In genomic region chr2:73293534-73294171, GRCh38 we compare ENCODE assay signal across 8 cellular contexts. TPM values are rescaled to one million over a fixed set of nuclear protein-coding genes. Genes with fewer than 3 reads are reported as not detected.
A peak's percentile ranks its signal among the peaks of the same experiment; 100 is the strongest.
DNase-seq lines count a peak whose midpoint lies in the region; ATAC-seq and TF ChIP-seq lines count a peak whose summit lies in the region.

Gene EGR4, minus strand, starts transcription at chr2:73293548. Its CDS starts 231 bp downstream, at chr2:73293317.

- no peak for TF ChIP-seq EP300 in Ishikawa (IDR thresholded peaks at IDR 0.05; ENCODE audit: borderline replicate concordance)

- H3K9me3 Mint-ChIP-seq in activated T-helper 1 cell treated with anti-CD3 and anti-CD28 coated beads, Interleukin-12 subunit alpha, Interleukin-12 subunit beta, Interleukin-2, Interleukin-4 antibody, amounts not matched to agents 30 ng/mL and 10 ng/mL and 1 ng/mL, durations not matched to agents 14 hours and 24 hours and 36 hours, result no peaks in the 10 kb centered on the region

- H3K9ac ChIP-seq in fibroblast of lung (ENCODE audit: insufficient read depth, low read length) (no peak within 1 kb of the TSS), subcutaneous abdominal adipose tissue (ENCODE audit: low read length in 5 of 5) (no peak within 1 kb of the TSS)

- H2AFZ ChIP-seq in fibroblast of lung (ENCODE audit: low read length) (no peak within 1 kb of the TSS), neuron (ENCODE audit: low read depth, low read length) (peak within 1 kb of the TSS; percentile 66)

- no peak within 1 kb of the TSS for H3K27ac ChIP-seq in fibroblast of lung (ENCODE audit: insufficient read depth, low read length)
- H3K27ac ChIP-seq in subcutaneous abdominal adipose tissue (ENCODE audit: low read depth, low read length), result no peak within 1 kb of the TSS

- no peak for TF ChIP-seq RAD21 in Ishikawa (IDR thresholded peaks at IDR 0.05; ENCODE audit: low read depth)

- H3K79me2 ChIP-seq in fibroblast of lung (ENCODE audit: control insufficient read depth, insufficient read depth, low read length), result no peaks in the 10 kb centered on the region

- H3K27ac Mint-ChIP-seq in activated T-helper 1 cell treated with anti-CD3 and anti-CD28 coated beads, Interleukin-12 subunit alpha, Interleukin-12 subunit beta, Interleukin-2, Interleukin-4 antibody, amounts not matched to agents 30 ng/mL and 10 ng/mL and 1 ng/mL, durations not matched to agents 14 hours and 24 hours and 36 hours, result peak within 1 kb of the TSS; percentile 63

- H3K4me3 ChIP-seq in fibroblast of lung (replicated peaks in 1 of 4; ENCODE audit: control extremely low read depth in 1 of 4, insufficient read depth in 1 of 4, low read depth in 3 of 4, low read length in 4 of 4), result peak within 1 kb of the TSS; percentile 22 to 48 (median 36)
- H3K4me3 ChIP-seq in neuron (ENCODE audit: low read length), result peak within 1 kb of the TSS; percentile 46
- H3K4me3 ChIP-seq in subcutaneous abdominal adipose tissue (ENCODE audit: low read depth in 1 of 5, low read length in 5 of 5), result peak within 1 kb of the TSS in 4 of 5 donors; percentile 29 to 59 (median 46)

- peak; percentile 87 for ATAC-seq in GM21737 (IDR thresholded peaks at IDR 0.05; ENCODE audit: unreplicated experiment)

- DNase-seq in DMS114 treated with DMSO at 0.1 percent for 48 hours (lab: John Stamatoyannopoulos, UW; ENCODE audit: unreplicated experiment), result peak; percentile 87
- peak; percentile 91 for DNase-seq in activated T-helper 1 cell treated with anti-CD3 and anti-CD28 coated beads, Interleukin-12 subunit alpha, Interleukin-12 subunit beta, Interleukin-2, Interleukin-4 antibody, amounts not matched to agents 30 ng/mL and 10 ng/mL and 1 ng/mL, durations not matched to agents 14 hours and 24 hours and 36 hours (ENCODE audit: low spot score)
- peak; percentile 69 to 72 for DNase-seq in fibroblast of lung (ENCODE audit: low read depth in 2 of 2)

- H3K4me1 ChIP-seq in fibroblast of lung (ENCODE audit: control insufficient read depth, extremely low read depth, insufficient read depth, low read length), result no peaks in the 10 kb centered on the region
- H3K4me1 ChIP-seq in neuron (ENCODE audit: insufficient read depth, low read length), result peaks cover 21% of the 10 kb centered on the region
- peaks cover 0 to 29% (median 15%) of the 10 kb centered on the region in 5 donors for H3K4me1 ChIP-seq in subcutaneous abdominal adipose tissue (ENCODE audit: control insufficient read depth in 5 of 5, insufficient read depth in 5 of 5, low read length in 5 of 5)

- H3K9me3 ChIP-seq in fibroblast of lung (ENCODE audit: control insufficient read depth, insufficient read depth, low read depth, low read length) (no peaks in the 10 kb centered on the region), neuron (ENCODE audit: low read length) (no peaks in the 10 kb centered on the region), subcutaneous abdominal adipose tissue (ENCODE audit: control insufficient read depth in 5 of 5, low read length in 5 of 5) (peaks cover 0 to 3% (median 0%) of the 10 kb centered on the region in 5 donors)

- H3K4me1 Mint-ChIP-seq in activated T-helper 1 cell treated with anti-CD3 and anti-CD28 coated beads, Interleukin-12 subunit alpha, Interleukin-12 subunit beta, Interleukin-2, Interleukin-4 antibody, amounts not matched to agents 30 ng/mL and 10 ng/mL and 1 ng/mL, durations not matched to agents 14 hours and 24 hours and 36 hours (ENCODE audit: low read depth), result peaks cover 14% of the 10 kb centered on the region

- peak within 1 kb of the TSS; percentile 75 for H3K4me3 Mint-ChIP-seq in activated T-helper 1 cell treated with anti-CD3 and anti-CD28 coated beads, Interleukin-12 subunit alpha, Interleukin-12 subunit beta, Interleukin-2, Interleukin-4 antibody, amounts not matched to agents 30 ng/mL and 10 ng/mL and 1 ng/mL, durations not matched to agents 14 hours and 24 hours and 36 hours

- H3K36me3 Mint-ChIP-seq in activated T-helper 1 cell treated with anti-CD3 and anti-CD28 coated beads, Interleukin-12 subunit alpha, Interleukin-12 subunit beta, Interleukin-2, Interleukin-4 antibody, amounts not matched to agents 30 ng/mL and 10 ng/mL and 1 ng/mL, durations not matched to agents 14 hours and 24 hours and 36 hours (ENCODE audit: low read depth), result peaks cover 2% of the 10 kb centered on the region

- H3K27me3 Mint-ChIP-seq in activated T-helper 1 cell treated with anti-CD3 and anti-CD28 coated beads, Interleukin-12 subunit alpha, Interleukin-12 subunit beta, Interleukin-2, Interleukin-4 antibody, amounts not matched to agents 30 ng/mL and 10 ng/mL and 1 ng/mL, durations not matched to agents 14 hours and 24 hours and 36 hours (ENCODE audit: insufficient read depth), result peaks cover 72% of the 10 kb centered on the region

- H4K20me1 ChIP-seq in fibroblast of lung (ENCODE audit: control insufficient read depth, extremely low read depth, insufficient read depth, low read length), result no peaks in the 10 kb centered on the region

- H3K36me3 ChIP-seq in fibroblast of lung (ENCODE audit: control insufficient read depth, insufficient read depth, low read length), result no peaks in the 10 kb centered on the region
- H3K36me3 ChIP-seq in neuron (ENCODE audit: insufficient read depth, low read length), result no peaks in the 10 kb centered on the region
- H3K36me3 ChIP-seq in subcutaneous abdominal adipose tissue (ENCODE audit: control insufficient read depth in 5 of 5, insufficient read depth in 5 of 5, low read length in 5 of 5), result no peaks in the 10 kb centered on the region

- no peak for TF ChIP-seq CTCF in fibroblast of lung (conservative IDR thresholded peaks at IDR 0.05 in 1 of 2, IDR thresholded peaks at IDR 0.05 in 1 of 2; ENCODE audit: low read depth in 1 of 2, low read length in 2 of 2)

- peaks cover 54% of the 10 kb centered on the region for H3K27me3 ChIP-seq in fibroblast of lung (ENCODE audit: control insufficient read depth, insufficient read depth, low read length)
- H3K27me3 ChIP-seq in neuron (ENCODE audit: insufficient read depth, low read length), result peaks cover 67% of the 10 kb centered on the region
- peaks cover 40 to 80% (median 64%) of the 10 kb centered on the region in 5 donors for H3K27me3 ChIP-seq in subcutaneous abdominal adipose tissue (ENCODE audit: control insufficient read depth in 5 of 5, insufficient read depth in 4 of 5, low read length in 5 of 5)

- H3K4me2 ChIP-seq in fibroblast of lung (ENCODE audit: extremely low read depth, insufficient read depth, low read length), result peak within 1 kb of the TSS; percentile 69

- intact Hi-C loops in activated T-helper 1 cell treated with anti-CD3 and anti-CD28 coated beads, Interleukin-12 subunit alpha, Interleukin-12 subunit beta, Interleukin-2, Interleukin-4 antibody, amounts not matched to agents 30 ng/mL and 10 ng/mL and 1 ng/mL, durations not matched to agents 14 hours and 24 hours and 36 hours (cut with micrococcal nuclease), result loop anchor here (1.0 to 10.0 kb wide), 11 partner anchors 9 to 1664 kb away; partner anchors contain the start of genes ALMS1, CCT7, EMX1 and FBXO41

TF ChIP-seq in Ishikawa, 13 proteins besides CTCF, POLR2A, EP300 and RAD21 (continues in another document):
- TF ChIP-seq EGR1 (IDR thresholded peaks at IDR 0.05) (no peak), FOXM1 (IDR thresholded peaks at IDR 0.05; ENCODE audit: borderline replicate concordance, low read depth) (no peak), TEAD4 (IDR thresholded peaks at IDR 0.05) (no peak), TAF1 (IDR thresholded peaks at IDR 0.05; ENCODE audit: low read depth) (no peak), ZBTB7A (IDR thresholded peaks at IDR 0.05; ENCODE audit: low read depth) (no peak), CREB1 (IDR thresholded peaks at IDR 0.05; ENCODE audit: low read depth) (peak; percentile 88), USF1 (IDR thresholded peaks at IDR 0.05) (no peak)
- TF ChIP-seq, protein P1, sequence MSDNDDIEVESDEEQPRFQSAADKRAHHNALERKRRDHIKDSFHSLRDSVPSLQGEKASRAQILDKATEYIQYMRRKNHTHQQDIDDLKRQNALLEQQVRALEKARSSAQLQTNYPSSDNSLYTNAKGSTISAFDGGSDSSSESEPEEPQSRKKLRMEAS (IDR thresholded peaks at IDR 0.05), result peak; percentile 18; the same call in 1 of the 2 replicates

TF ChIP-seq in PFSK-1, 5 proteins besides CTCF, POLR2A, EP300 and RAD21:
- TF ChIP-seq, protein P2, sequence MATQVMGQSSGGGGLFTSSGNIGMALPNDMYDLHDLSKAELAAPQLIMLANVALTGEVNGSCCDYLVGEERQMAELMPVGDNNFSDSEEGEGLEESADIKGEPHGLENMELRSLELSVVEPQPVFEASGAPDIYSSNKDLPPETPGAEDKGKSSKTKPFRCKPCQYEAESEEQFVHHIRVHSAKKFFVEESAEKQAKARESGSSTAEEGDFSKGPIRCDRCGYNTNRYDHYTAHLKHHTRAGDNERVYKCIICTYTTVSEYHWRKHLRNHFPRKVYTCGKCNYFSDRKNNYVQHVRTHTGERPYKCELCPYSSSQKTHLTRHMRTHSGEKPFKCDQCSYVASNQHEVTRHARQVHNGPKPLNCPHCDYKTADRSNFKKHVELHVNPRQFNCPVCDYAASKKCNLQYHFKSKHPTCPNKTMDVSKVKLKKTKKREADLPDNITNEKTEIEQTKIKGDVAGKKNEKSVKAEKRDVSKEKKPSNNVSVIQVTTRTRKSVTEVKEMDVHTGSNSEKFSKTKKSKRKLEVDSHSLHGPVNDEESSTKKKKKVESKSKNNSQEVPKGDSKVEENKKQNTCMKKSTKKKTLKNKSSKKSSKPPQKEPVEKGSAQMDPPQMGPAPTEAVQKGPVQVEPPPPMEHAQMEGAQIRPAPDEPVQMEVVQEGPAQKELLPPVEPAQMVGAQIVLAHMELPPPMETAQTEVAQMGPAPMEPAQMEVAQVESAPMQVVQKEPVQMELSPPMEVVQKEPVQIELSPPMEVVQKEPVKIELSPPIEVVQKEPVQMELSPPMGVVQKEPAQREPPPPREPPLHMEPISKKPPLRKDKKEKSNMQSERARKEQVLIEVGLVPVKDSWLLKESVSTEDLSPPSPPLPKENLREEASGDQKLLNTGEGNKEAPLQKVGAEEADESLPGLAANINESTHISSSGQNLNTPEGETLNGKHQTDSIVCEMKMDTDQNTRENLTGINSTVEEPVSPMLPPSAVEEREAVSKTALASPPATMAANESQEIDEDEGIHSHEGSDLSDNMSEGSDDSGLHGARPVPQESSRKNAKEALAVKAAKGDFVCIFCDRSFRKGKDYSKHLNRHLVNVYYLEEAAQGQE (IDR thresholded peaks at IDR 0.05; ENCODE audit: insufficient read depth in 1 of 2, low read depth in 2 of 2, low read length in 2 of 2), result no peak
- TF ChIP-seq FOXP2 (optimal IDR thresholded peaks at IDR 0.05; ENCODE audit: borderline replicate concordance, extremely low read depth, extremely low read length, insufficient read depth), result peak; percentile 78

RNA-seq across cellular contexts. Expression of gene EGR4, which starts in this region (rescaled TPM):
- not detected for polyA plus RNA-seq in PFSK-1 (2012; ENCODE audit: insufficient read length, low read depth)
- 1.9 TPM in 2 replicates for total RNA-seq in activated T-helper 1 cell treated with anti-CD3 and anti-CD28 coated beads, Interleukin-12 subunit alpha, Interleukin-12 subunit beta, Interleukin-2, Interleukin-4 antibody, amounts not matched to agents 30 ng/mL and 10 ng/mL and 1 ng/mL, durations not matched to agents 14 hours and 24 hours and 36 hours
- total RNA-seq in fibroblast of lung, result under 0.01 TPM in 1 of 2 replicates, not detected in the other
- polyA plus RNA-seq in fibroblast of lung, result not detected in 2 replicates
- polyA plus RNA-seq in fibroblast of lung (2012), result not detected in 2 replicates
- not detected in 2 replicates for polyA minus RNA-seq in fibroblast of lung (ENCODE audit: low replicate concordance)

Comparison
In these comparisons a context has a peak if more than half of its experiments do, and no peak if none do; other contexts are left out.
1. Peak in DNase-seq, H3K4me3 ChIP-seq and H3K4me2 ChIP-seq in fibroblast of lung; RNA of the gene not detected or under 1 TPM.